Comparison of ENCODE assay signal across 8 cellular contexts in the genomic region with DNA sequence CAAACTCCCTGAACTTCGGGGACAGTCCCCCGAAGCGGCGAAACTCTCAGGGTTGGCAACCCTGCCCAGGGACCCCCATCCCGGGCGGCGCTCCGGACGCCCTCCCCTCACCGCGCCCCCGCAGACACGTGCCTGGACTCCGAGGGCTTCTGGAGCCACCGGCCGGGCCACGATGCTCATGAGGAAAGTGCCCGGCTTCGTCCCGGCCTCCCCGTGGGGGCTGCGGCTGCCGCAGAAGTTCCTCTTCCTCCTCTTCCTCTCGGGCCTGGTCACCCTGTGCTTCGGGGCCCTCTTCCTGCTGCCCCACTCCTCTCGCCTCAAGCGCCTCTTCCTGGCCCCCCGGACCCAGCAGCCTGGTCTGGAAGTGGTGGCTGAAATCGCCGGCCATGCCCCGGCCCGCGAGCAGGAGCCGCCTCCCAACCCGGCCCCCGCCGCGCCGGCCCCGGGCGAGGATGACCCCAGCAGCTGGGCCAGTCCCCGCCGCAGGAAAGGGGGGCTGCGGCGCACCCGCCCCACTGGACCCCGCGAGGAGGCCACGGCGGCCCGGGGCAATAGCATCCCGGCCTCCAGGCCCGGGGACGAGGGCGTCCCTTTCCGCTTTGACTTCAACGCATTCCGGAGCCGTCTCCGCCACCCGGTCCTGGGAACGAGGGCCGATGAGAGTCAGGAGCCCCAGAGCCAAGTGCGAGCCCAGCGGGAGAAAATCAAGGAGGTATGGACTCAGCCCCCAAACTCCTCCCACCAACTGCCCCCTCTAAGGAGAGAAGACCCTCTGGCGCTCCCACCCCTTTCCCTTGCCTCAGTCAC. TPM values are rescaled to one million over a fixed set of nuclear protein-coding genes. Genes with fewer than 3 reads are reported as not detected.
DNase-seq lines count a peak whose midpoint lies in the region; ATAC-seq and TF ChIP-seq lines count a peak whose summit lies in the region.

No MANE protein-coding gene starts in this region.

- H3K4me3 ChIP-seq in BLaER1 treated with 17β-estradiol and CSF1 and Interleukin-3, amounts not matched to agents 10 nM and 100 nM, result peak overlapping the region; percentile 69 to 82 (median 75)
- H3K4me3 ChIP-seq in choroid plexus epithelial cell (ENCODE audit: low read depth, low read length), result peak overlapping the region; percentile 65

- peaks cover 23 to 53% (median 32%) of the 10 kb centered on the region in 11 experiments for H3K27me3 ChIP-seq in BLaER1 treated with 17β-estradiol and CSF1 and Interleukin-3, amounts not matched to agents 10 nM and 100 nM

- peak overlapping the region; percentile 59 to 81 (median 74) for H3K9ac ChIP-seq in BLaER1 treated with 17β-estradiol and CSF1 and Interleukin-3, amounts not matched to agents 10 nM and 100 nM

- H3K36me3 ChIP-seq in BLaER1 treated with 17β-estradiol and CSF1 and Interleukin-3, amounts not matched to agents 10 nM and 100 nM, result no peaks in the 10 kb centered on the region

- no peaks in the 10 kb centered on the region for H3K36me3 Mint-ChIP-seq in mesothelial cell of epicardium

- H3K9me3 ChIP-seq in BLaER1 treated with 17β-estradiol and CSF1 and Interleukin-3, amounts not matched to agents 10 nM and 100 nM (replicated peaks in 1 of 11), result no peaks in the 10 kb centered on the region

- H4K20me1 ChIP-seq in BLaER1 treated with 17β-estradiol and CSF1 and Interleukin-3, amounts not matched to agents 10 nM and 100 nM, result peaks cover 0 to 45% (median 11%) of the 10 kb centered on the region in 11 experiments; a peak in 13 of 22 replicates

- H3K27ac ChIP-seq in BLaER1 treated with 17β-estradiol and CSF1 and Interleukin-3, amounts not matched to agents 10 nM and 100 nM, result peak overlapping the region in 9 of 11 experiments; percentile 11 to 44 (median 26); a peak in 10 of 22 replicates

- no peak overlapping the region for H3K27ac Mint-ChIP-seq in mesothelial cell of epicardium

- peaks cover 11 to 42% (median 30%) of the 10 kb centered on the region in 10 experiments for H3K4me1 ChIP-seq in BLaER1 treated with 17β-estradiol and CSF1 and Interleukin-3, amounts not matched to agents 10 nM and 100 nM

- no peak for TF ChIP-seq CTCF in choroid plexus epithelial cell (conservative IDR thresholded peaks at IDR 0.05; ENCODE audit: low read depth, low read length)
- TF ChIP-seq CTCF in mesothelial cell of epicardium (IDR thresholded peaks at IDR 0.05; ENCODE audit: unreplicated experiment), result no peak

- no peak for ATAC-seq in GM21786 (IDR thresholded peaks at IDR 0.05; ENCODE audit: unreplicated experiment)

- H3K4me1 Mint-ChIP-seq in mesothelial cell of epicardium, result peaks cover 15% of the 10 kb centered on the region

- peak overlapping the region; percentile 97 to 100 (median 100) for H3K4me2 ChIP-seq in BLaER1 treated with 17β-estradiol and CSF1 and Interleukin-3, amounts not matched to agents 10 nM and 100 nM

- no peaks in the 10 kb centered on the region for H3K9me3 Mint-ChIP-seq in mesothelial cell of epicardium

- peaks cover 71% of the 10 kb centered on the region for H3K27me3 Mint-ChIP-seq in mesothelial cell of epicardium (ENCODE audit: low read depth)

- H3K4me3 Mint-ChIP-seq in mesothelial cell of epicardium, result peak overlapping the region; percentile 65

- peak; percentile 40 for DNase-seq in MV-4-11 (lab: John Stamatoyannopoulos, UW)
- DNase-seq in choroid plexus epithelial cell (ENCODE audit: low read depth), result no peak
- no peak for DNase-seq in mesothelial cell of epicardium (ENCODE audit: low spot score in 2 of 2, unreplicated experiment in 2 of 2)
- no peak for DNase-seq in SHP77 treated with DMSO at 0.1 percent for 48 hours (lab: John Stamatoyannopoulos, UW)
- no peak for DNase-seq in NCI-H2107 (lab: John Stamatoyannopoulos, UW)
- no peak for DNase-seq in NCI-H1105 treated with DMSO at 0.1 percent for 48 hours (lab: John Stamatoyannopoulos, UW)

RNA-seq across cellular contexts. Expression of a gene that starts 1.2 kb away (rescaled TPM):
- 2.9 to 3.2 TPM (median 2.9 TPM) in 3 replicates for total RNA-seq in mesothelial cell of epicardium
